In the genomic region with DNA sequence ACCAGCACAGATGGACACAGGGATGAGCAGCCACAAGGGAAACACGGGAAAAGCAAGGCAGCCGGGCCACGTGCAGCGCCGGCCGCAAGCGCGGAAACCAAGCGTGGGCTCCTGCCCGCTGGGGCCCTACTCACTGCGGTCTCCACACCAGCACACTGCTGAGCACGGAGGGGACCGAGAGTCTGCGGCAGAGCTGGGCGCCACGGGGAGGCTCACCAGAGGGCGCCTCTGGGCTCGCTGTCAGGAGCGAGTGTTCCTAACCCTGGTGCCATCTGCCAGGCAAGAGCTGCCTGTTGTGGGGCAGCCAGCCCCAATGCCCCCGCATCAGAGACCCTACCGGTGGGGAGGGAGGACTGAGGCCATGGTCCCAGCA, we compare ENCODE assay signal across 8 cellular contexts. TPM values are rescaled to one million over a fixed set of nuclear protein-coding genes. Genes with fewer than 3 reads are reported as not detected.
DNase-seq lines count a peak whose midpoint lies in the region; ATAC-seq and TF ChIP-seq lines count a peak whose summit lies in the region.

No MANE protein-coding gene starts in this region.

- WGBS in HUES64: 73% methylated on average over 21 of the region's 21 CpGs
- 12 to 21% methylated on average over 21 of the region's 21 CpGs for WGBS in lung, 2 donors

- peak; percentile 44 for ATAC-seq in GM19025 (IDR thresholded peaks at IDR 0.05; ENCODE audit: low read depth, unreplicated experiment)
- ATAC-seq in lung (ENCODE audit: insufficient read depth, low FRiP score): peak; percentile 35

- H3K36me3 ChIP-seq in HUES64 (ENCODE audit: insufficient read depth, low read length) (peaks cover 10% of the 10 kb centered on the region), lung (ENCODE audit: control insufficient read depth in 2 of 2, insufficient read depth in 2 of 2, low read length in 2 of 2) (peaks cover 0 to 21% of the 10 kb centered on the region in 2 donors)

- peak overlapping the region; percentile 49; the same call in 1 of the 2 replicates for H3K9ac ChIP-seq in HUES64 (ENCODE audit: low read depth, low read length)

- H3K4me3 ChIP-seq in HUES64 (ENCODE audit: low read length) (no peak overlapping the region), lung (no peak overlapping the region)

- H3K4me1 ChIP-seq in HUES64 (ENCODE audit: insufficient read depth, low read length) (peaks cover 27% of the 10 kb centered on the region), lung (ENCODE audit: control insufficient read depth in 2 of 2, insufficient read depth in 2 of 2, low read length in 2 of 2) (peaks cover 17 to 51% of the 10 kb centered on the region in 2 donors)

- DNase-seq in activated CD4-positive, alpha-beta T cell treated with anti-CD3 and anti-CD28 coated beads for 1 hour: peak; percentile 66
- DNase-seq in central memory CD4-positive, alpha-beta T cell: peak; percentile 69
- DNase-seq in lung (ENCODE audit: low spot score): no peak
- DNase-seq in stimulated activated CD8-positive, alpha-beta memory T cell treated with anti-CD3 and anti-CD28 coated beads, Interleukin-12 subunit alpha, Interleukin-12 subunit beta, amount 100 ng/mL, for 1 hour (ENCODE audit: low read depth): peak; percentile 64
- no peak for DNase-seq in HuH-7 (ENCODE audit: low spot score)

- no peak overlapping the region for H3K27ac ChIP-seq in 22Rv1
- peak overlapping the region; percentile 53; the same call in 1 of the 2 replicates for H3K27ac ChIP-seq in HUES64 (ENCODE audit: low read depth, low read length)
- peak overlapping the region in 1 of 2 donors; percentile 83 for H3K27ac ChIP-seq in lung (ENCODE audit: low read depth in 1 of 2, low read length in 1 of 2)

- TF ChIP-seq CTCF in 22Rv1 (IDR thresholded peaks at IDR 0.05) (peak; percentile 23; the same call in 1 of the 2 replicates), lung (IDR thresholded peaks at IDR 0.05; ENCODE audit: control extremely low read depth, extremely low read depth) (peak; percentile 20)

- H3K9me3 ChIP-seq in HUES64 (ENCODE audit: insufficient read depth, low read depth, low read length) (no peaks in the 10 kb centered on the region), lung (ENCODE audit: control insufficient read depth in 2 of 2, insufficient read depth in 1 of 2, low read length in 1 of 2) (no peaks in the 10 kb centered on the region)

- H3K27me3 ChIP-seq in HUES64 (ENCODE audit: insufficient read depth, low read length): no peaks in the 10 kb centered on the region
- no peaks in the 10 kb centered on the region for H3K27me3 ChIP-seq in lung (ENCODE audit: control insufficient read depth, insufficient read depth)

RNA-seq across cellular contexts. Expression of gene MPND, which starts 26.5 kb away (rescaled TPM):
- polyA plus RNA-seq in HUES64 (2013, experiment 1 of 2): 22.9 TPM
- 19.0 TPM for polyA plus RNA-seq in HUES64 (2013, experiment 2 of 2)
- total RNA-seq in lung: 10 to 100 TPM in 1 of 2 donors, 1 to 10 TPM in 1; 9.1 to 30.5 TPM
- polyA plus RNA-seq in lung: 10 to 100 TPM; 18.7 to 32.3 TPM

RNA-seq across cellular contexts. Expression of gene SH3GL1, which starts 30.5 kb away (rescaled TPM):
- polyA plus RNA-seq in HUES64 (2013, experiment 1 of 2): 79.1 TPM
- 76.6 TPM for polyA plus RNA-seq in HUES64 (2013, experiment 2 of 2)
- total RNA-seq in lung: 10 to 100 TPM; 30.6 to 68.6 TPM
- polyA plus RNA-seq in lung: 10 to 100 TPM; 53.1 to 65.4 TPM

RNA-seq across cellular contexts. Expression of gene STAP2, which starts 31.2 kb away (rescaled TPM):
- polyA plus RNA-seq in HUES64 (2013, experiment 1 of 2): 9.6 TPM
- polyA plus RNA-seq in HUES64 (2013, experiment 2 of 2): 10.1 TPM
- 10 to 100 TPM; 24.4 to 30.0 TPM for total RNA-seq in lung
- polyA plus RNA-seq in lung: 10 to 100 TPM; 24.6 to 32.6 TPM

RNA-seq across cellular contexts. Expression of gene CHAF1A, which starts 32.6 kb away (rescaled TPM):
- polyA plus RNA-seq in HUES64 (2013, experiment 1 of 2): 70.0 TPM
- 65.6 TPM for polyA plus RNA-seq in HUES64 (2013, experiment 2 of 2)
- 10 to 100 TPM in 1 of 2 donors, 1 to 10 TPM in 1; 10.0 to 16.7 TPM for total RNA-seq in lung
- polyA plus RNA-seq in lung: 1 to 10 TPM; 6.8 to 7.4 TPM

Comparison
In these comparisons a context has a peak if more than half of its experiments do, and no peak if none do; other contexts are left out.
1. DNase-seq: peak in activated CD4-positive, alpha-beta T cell treated with anti-CD3 and anti-CD28 coated beads for 1 hour (single experiment), central memory CD4-positive, alpha-beta T cell (single experiment) and stimulated activated CD8-positive, alpha-beta memory T cell treated with anti-CD3 and anti-CD28 coated beads, Interleukin-12 subunit alpha, Interleukin-12 subunit beta, amount 100 ng/mL, for 1 hour (single experiment); none in lung (single experiment) and HuH-7 (single experiment).